26 cellular contexts compared by ENCODE assay signal in genomic region chr17:65404761-65405160, GRCh38.
A peak's percentile ranks its signal among the peaks of the same experiment; 100 is the strongest.
DNase-seq lines count a peak whose midpoint lies in the region; ATAC-seq, FAIRE-seq and TF ChIP-seq lines count a peak whose summit lies in the region.
"Had no signal": no experiment of that assay in that cellular context is flagged by ENCODE, and none has a peak within 500 bp of the region (broad histone marks: within the 10 kb centered on the region; RNA-seq: fewer than 3 reads in every experiment).

No MANE protein-coding gene starts in this region.

- H3K79me1 ChIP-seq in H1 (ENCODE audit: low read depth, low read length) = no peaks in the 10 kb centered on the region

- H2BK12ac ChIP-seq in H1 (ENCODE audit: low read depth, low read length) = no peak overlapping the region

- FAIRE-seq in A549 (lab: Jason Lieb, UNC) (peak; percentile 32), H1 (lab: Jason Lieb, UNC) (no peak)
- FAIRE-seq: A204.1, GM12878, GM12892, GM18507, GM19239 had no signal

- H3K4ac ChIP-seq in H1 (replicated peaks; ENCODE audit: insufficient read length, low read depth, low read length) = no peak overlapping the region

- no peak overlapping the region for H4K5ac ChIP-seq in H1 (ENCODE audit: insufficient read length, low read depth, low read length)

- H2AK5ac ChIP-seq in H1 (ENCODE audit: low read depth, low read length) = no peak overlapping the region

- POLR2A ChIA-PET in A549 (lab: Yijun Ruan, JAX) (no interaction called here), HEK293 (lab: Yijun Ruan, JAX) (no interaction called here), H1 (lab: Charles Lee; ENCODE audit: partially characterized antibody) (no interaction called here)

- H2BK20ac ChIP-seq in H1 (ENCODE audit: low read length) = no peak overlapping the region

- TF ChIP-seq EP300 in A549 (IDR thresholded peaks at IDR 0.05) (no peak), H1 (IDR thresholded peaks at IDR 0.05; ENCODE audit: borderline replicate concordance in 1 of 2, low read depth in 2 of 2, low read length in 2 of 2) (no peak)

- no peak overlapping the region for H3K56ac ChIP-seq in H1 (replicated peaks; ENCODE audit: insufficient read length, low read depth, low read length)

- no peak for DNase-seq in A549 (ENCODE audit: low read depth in 1 of 2, low spot score in 1 of 2)
- no peak for DNase-seq in H1 (ENCODE audit: low read depth in 1 of 2, low spot score in 2 of 2)
- DNase-seq in gastrocnemius medialis = no peak
- no peak for DNase-seq in MG63
- no peak for DNase-seq in COLO829 (ENCODE audit: low spot score)
- DNase-seq: 8988T; AML-193; CD4-positive, alpha-beta T cell; CD8-positive, alpha-beta T cell; COR-L47; DMS 273 treated with DMSO at 0.1 percent for 48 hours; DMS153; DMS53; DMS79; DND-41; EL; GDM1 had no signal

- in situ Hi-C loops in gastrocnemius medialis (cut with MboI; ENCODE audit: low sequenced_read_pairs in 4 of 4) = no loop called here

- no peaks in the 10 kb centered on the region for H4K20me1 ChIP-seq in H1 (replicated peaks in 1 of 2; ENCODE audit: control insufficient read depth in 1 of 2, insufficient read depth in 2 of 2, low read length in 2 of 2)
- H4K20me1 ChIP-seq: BLaER1 treated with 17β-estradiol and CSF1 and Interleukin-3, amounts not matched to agents 10 nM and 100 nM had no signal

- H3K23me2 ChIP-seq in H1 (ENCODE audit: low read depth, low read length) = no peaks in the 10 kb centered on the region

- H4K8ac ChIP-seq in H1 (ENCODE audit: extremely low read depth, insufficient read depth, low read length) = no peak overlapping the region

- H4K91ac ChIP-seq in H1 (replicated peaks; ENCODE audit: insufficient read length, low read length) = no peak overlapping the region

- H2BK120ac ChIP-seq in H1 (replicated peaks; ENCODE audit: low read depth, low read length) = no peak overlapping the region

- H2BK5ac ChIP-seq in H1 (ENCODE audit: low read depth, low read length) = no peak overlapping the region

- CTCF ChIA-PET in A549 (lab: Yijun Ruan, JAX) = no interaction called here
- CTCF ChIA-PET in HEK293 (lab: Yijun Ruan, JAX) = no interaction called here
- CTCF ChIA-PET in H1 (lab: Charles Lee; ENCODE audit: partially characterized antibody) = interaction anchor here (1.0 kb wide), 1 partner anchor 93 kb away, joined by 7 read pairs; no protein-coding TSS in a partner anchor

- H3K27ac ChIP-seq in A549 = no peak overlapping the region
- H3K27ac ChIP-seq in HEK293 (ENCODE audit: extremely low read depth, low read depth, low read length) = no peak overlapping the region
- no peak overlapping the region for H3K27ac ChIP-seq in H1 (ENCODE audit: low read depth, low read length)
- peak overlapping the region in 3 of 4 donors; percentile 73 to 79 (median 74) for H3K27ac ChIP-seq in gastrocnemius medialis
- H3K27ac ChIP-seq: BLaER1 treated with 17β-estradiol and CSF1 and Interleukin-3, amounts not matched to agents 10 nM and 100 nM; C4-2B had no signal

- H3K4me3 ChIP-seq in A549 (no peak overlapping the region), HEK293 (ENCODE audit: low read depth, low read length) (no peak overlapping the region), H1 (ENCODE audit: extremely low read depth in 1 of 4, insufficient read depth in 2 of 4, low read depth in 3 of 4, low read length in 4 of 4) (no peak overlapping the region), gastrocnemius medialis (no peak overlapping the region), MG63 (no peak overlapping the region)
- H3K4me3 ChIP-seq: BLaER1 treated with 17β-estradiol and CSF1 and Interleukin-3, amounts not matched to agents 10 nM and 100 nM; GM12878 had no signal

- TF ChIP-seq CTCF in A549 (IDR thresholded peaks at IDR 0.05) = no peak
- TF ChIP-seq CTCF in HEK293 (tag by site-specific recombination; IDR thresholded peaks at IDR 0.05) = no peak
- no peak for TF ChIP-seq CTCF in H1 (IDR thresholded peaks at IDR 0.05; ENCODE audit: control extremely low read depth in 1 of 3, insufficient read depth in 1 of 3, low read depth in 1 of 3, low read length in 3 of 3)
- no peak for TF ChIP-seq CTCF in gastrocnemius medialis (IDR thresholded peaks at IDR 0.05 in 4 of 5, conservative IDR thresholded peaks at IDR 0.05 in 1 of 5)

- H3K4me2 ChIP-seq in A549 = no peak overlapping the region
- H3K4me2 ChIP-seq in H1 (ENCODE audit: insufficient read depth in 1 of 2, low read depth in 2 of 2, low read length in 2 of 2) = no peak overlapping the region
- H3K4me2 ChIP-seq: BLaER1 treated with 17β-estradiol and CSF1 and Interleukin-3, amounts not matched to agents 10 nM and 100 nM had no signal

- H3K9ac ChIP-seq in H1 (replicated peaks in 1 of 4; ENCODE audit: extremely low read depth in 1 of 4, low read depth in 3 of 4, low read length in 3 of 4) = no peak overlapping the region
- H3K9ac ChIP-seq: BLaER1 treated with 17β-estradiol and CSF1 and Interleukin-3, amounts not matched to agents 10 nM and 100 nM had no signal

- H3K18ac ChIP-seq in H1 (ENCODE audit: extremely low read depth, low read length) = no peak overlapping the region

- H3K4me1 ChIP-seq in A549 (no peaks in the 10 kb centered on the region), HEK293 (ENCODE audit: control insufficient read depth, insufficient read depth, low read length) (peaks cover 4% of the 10 kb centered on the region; the same call in 1 of the 2 replicates), H1 (replicated peaks in 1 of 4; ENCODE audit: control insufficient read depth in 3 of 4, insufficient read depth in 4 of 4, low read length in 3 of 4) (peaks cover 0 to 4% (median 1%) of the 10 kb centered on the region in 4 experiments; a peak in 2 of 7 replicates), gastrocnemius medialis (peaks cover 20 to 25% of the 10 kb centered on the region in 2 donors)

- no peaks in the 10 kb centered on the region for H3K79me2 ChIP-seq in H1 (ENCODE audit: control insufficient read depth in 1 of 2, insufficient read depth in 2 of 2, low read length in 2 of 2)

- H3K14ac ChIP-seq in H1 (ENCODE audit: insufficient read length) = no peak overlapping the region

- no peak overlapping the region for H2BK15ac ChIP-seq in H1 (ENCODE audit: low read length)

- TF ChIP-seq POLR2A in A549 (IDR thresholded peaks at IDR 0.05; ENCODE audit: low read length) = no peak
- no peak for TF ChIP-seq POLR2A in H1 (IDR thresholded peaks at IDR 0.05; ENCODE audit: control extremely low read depth in 1 of 2, low read depth in 2 of 2, low read length in 2 of 2)
- no peak for TF ChIP-seq POLR2A in gastrocnemius medialis (IDR thresholded peaks at IDR 0.05)

- H3K9me3 ChIP-seq in A549 = no peaks in the 10 kb centered on the region
- no peaks in the 10 kb centered on the region for H3K9me3 ChIP-seq in HEK293 (ENCODE audit: control insufficient read depth, insufficient read depth, low read depth, low read length)
- H3K9me3 ChIP-seq in H1 (ENCODE audit: insufficient read depth in 2 of 2, low read depth in 1 of 2, low read length in 1 of 2) = no peaks in the 10 kb centered on the region
- no peaks in the 10 kb centered on the region for H3K9me3 ChIP-seq in gastrocnemius medialis
- no peaks in the 10 kb centered on the region for H3K9me3 ChIP-seq in MG63
- H3K9me3 ChIP-seq: BLaER1 treated with 17β-estradiol and CSF1 and Interleukin-3, amounts not matched to agents 10 nM and 100 nM had no signal

- no peak overlapping the region for H2AFZ ChIP-seq in H1 (ENCODE audit: low read length)

- no peak for TF ChIP-seq RAD21 in A549 (conservative IDR thresholded peaks at IDR 0.05 in 1 of 2, IDR thresholded peaks at IDR 0.05 in 1 of 2)
- no peak for TF ChIP-seq RAD21 in H1 (IDR thresholded peaks at IDR 0.05 in 1 of 2, conservative IDR thresholded peaks at IDR 0.05 in 1 of 2; ENCODE audit: low read depth in 2 of 2, low read length in 2 of 2)

- H3K23ac ChIP-seq in H1 (ENCODE audit: insufficient read length) = no peak overlapping the region

- H3K36me3 ChIP-seq in HEK293 (ENCODE audit: control insufficient read depth in 2 of 2, insufficient read depth in 1 of 2, low read length in 2 of 2) (no peaks in the 10 kb centered on the region), H1 (ENCODE audit: control insufficient read depth in 2 of 4, insufficient read depth in 4 of 4, low read length in 3 of 4) (no peaks in the 10 kb centered on the region), gastrocnemius medialis (no peaks in the 10 kb centered on the region), MG63 (no peaks in the 10 kb centered on the region)
- H3K36me3 ChIP-seq: BLaER1 treated with 17β-estradiol and CSF1 and Interleukin-3, amounts not matched to agents 10 nM and 100 nM had no signal

- no peak for ATAC-seq in A549
- ATAC-seq in gastrocnemius medialis = no peak
- no peak for ATAC-seq in GM18520 (IDR thresholded peaks at IDR 0.05; ENCODE audit: unreplicated experiment)
- ATAC-seq: CD8-positive, alpha-beta T cell; GM12878 had no signal

- intact Hi-C loops in gastrocnemius medialis (cut with DNase I; ENCODE audit: low total_unique reads) = loop anchor here (5.0 kb wide), 2 partner anchors 58 to 158 kb away; partner anchors contain the start of gene AXIN2

- H3K27me3 ChIP-seq in H1 (replicated peaks in 1 of 4; ENCODE audit: control insufficient read depth in 3 of 4, extremely low read depth in 1 of 4, insufficient read depth in 3 of 4, low read length in 3 of 4) (no peaks in the 10 kb centered on the region), gastrocnemius medialis (no peaks in the 10 kb centered on the region), MG63 (no peaks in the 10 kb centered on the region)
- H3K27me3 ChIP-seq: BLaER1 treated with 17β-estradiol and CSF1 and Interleukin-3, amounts not matched to agents 10 nM and 100 nM had no signal

TF ChIP-seq in A549, 52 proteins besides CTCF, POLR2A, EP300 and RAD21:
- TF ChIP-seq CEBPB (IDR thresholded peaks at IDR 0.05) (no peak), ZFP36 (IDR thresholded peaks at IDR 0.05; ENCODE audit: borderline replicate concordance, partially characterized antibody) (peak; percentile 54)

TF ChIP-seq in H1, 55 proteins besides CTCF, POLR2A, EP300 and RAD21:
- TF ChIP-seq KDM1A (IDR thresholded peaks at IDR 0.05; ENCODE audit: borderline replicate concordance, low read length) (peak; percentile 75), SIX5 (IDR thresholded peaks at IDR 0.05; ENCODE audit: low read depth, low read length) (no peak)
TF ChIP-seq in H1: peak in this region for 1.

Comparison
In these comparisons a context has a peak if more than half of its experiments do, and no peak if none do; other contexts are left out.
1. H3K27ac ChIP-seq: peak in gastrocnemius medialis (3 of 4); none in A549 (0 of 2), HEK293 (single experiment) and H1 (single experiment).